21 cellular contexts compared by ENCODE assay signal in the genomic region with DNA sequence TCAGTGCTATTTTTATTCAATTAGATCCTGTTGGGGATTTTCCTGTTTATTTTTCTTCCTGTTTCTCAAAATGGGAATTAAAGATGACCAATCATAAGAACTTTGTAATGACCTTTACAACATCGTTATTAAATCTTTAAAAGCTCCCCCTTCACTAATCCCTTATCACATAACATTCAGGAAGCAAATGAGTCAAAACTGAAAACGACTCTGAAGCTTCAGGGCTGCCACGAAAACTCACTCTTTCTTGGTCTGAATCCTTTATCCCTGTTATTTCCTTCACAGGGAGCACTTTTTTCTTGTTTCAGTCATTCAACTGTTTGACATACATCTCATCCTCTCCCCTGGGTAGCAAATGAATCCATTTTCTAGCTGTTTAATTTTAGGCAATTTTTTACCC.
A peak's percentile ranks its signal among the peaks of the same experiment; 100 is the strongest.
DNase-seq lines count a peak whose midpoint lies in the region; ATAC-seq, FAIRE-seq and TF ChIP-seq lines count a peak whose summit lies in the region.
"Had no signal": no experiment of that assay in that cellular context is flagged by ENCODE, and none has a peak within 500 bp of the region (broad histone marks: within the 10 kb centered on the region; RNA-seq: fewer than 3 reads in every experiment).

No MANE protein-coding gene starts in this region.

- no peaks in the 10 kb centered on the region for H3K9me3 Mint-ChIP-seq in HFFc6
- H3K9me3 Mint-ChIP-seq in endothelial cell (ENCODE audit: unreplicated experiment): no peaks in the 10 kb centered on the region

- ATAC-seq in GM18511 (IDR thresholded peaks at IDR 0.05; ENCODE audit: unreplicated experiment): no peak

- H3K27ac Mint-ChIP-seq in HFFc6 (peak overlapping the region; percentile 25; the same call in 1 of the 2 replicates), endothelial cell (ENCODE audit: unreplicated experiment) (peak overlapping the region; percentile 72)
- H3K27ac Mint-ChIP-seq: B cell, CD14-positive monocyte had no signal

- H3K27me3 Mint-ChIP-seq in HFFc6 (ENCODE audit: insufficient read depth) (peaks cover 3% of the 10 kb centered on the region), endothelial cell (ENCODE audit: unreplicated experiment) (peaks cover 6% of the 10 kb centered on the region)

- DNase-seq in GM18507 (ENCODE audit: extremely low spot score, insufficient read length, low read depth): no peak
- DNase-seq in HFFc6: no peak
- no peak for DNase-seq in endothelial cell (ENCODE audit: low spot score)
- peak; percentile 4 for DNase-seq in retinal pigment epithelial cell (ENCODE audit: low read depth)
- DNase-seq in superior temporal gyrus (ENCODE audit: extremely low spot score): no peak
- DNase-seq in Ammon's horn (ENCODE audit: low spot score): no peak
- DNase-seq in Kasumi-1 (lab: John Stamatoyannopoulos, UW): no peak
- DNase-seq: Calu3, DMS79 treated with DMSO at 0.1 percent for 48 hours, H7, KBM-7, MG63, NCI-H1105 treated with DMSO at 0.1 percent for 48 hours, NCI-H2029, NCI-H446, NCI-H524 treated with DMSO at 0.1 percent for 48 hours, NCI-H82, SHP77 had no signal

- no peak overlapping the region for H3K4me3 ChIP-seq in retinal pigment epithelial cell (ENCODE audit: low read length)
- H3K4me3 ChIP-seq: MG63 had no signal

- peak; percentile 74 for FAIRE-seq in GM18507 (lab: Jason Lieb, UNC)

- TF ChIP-seq CTCF in HFFc6 (IDR thresholded peaks at IDR 0.05) (no peak), endothelial cell (IDR thresholded peaks at IDR 0.05; ENCODE audit: unreplicated experiment) (no peak), retinal pigment epithelial cell (conservative IDR thresholded peaks at IDR 0.05; ENCODE audit: low read depth, low read length) (no peak)

- peaks cover 17% of the 10 kb centered on the region for H3K4me1 Mint-ChIP-seq in HFFc6 (ENCODE audit: low read depth)
- peaks cover 18% of the 10 kb centered on the region for H3K4me1 Mint-ChIP-seq in endothelial cell (ENCODE audit: unreplicated experiment)
- H3K4me1 Mint-ChIP-seq: B cell, CD14-positive monocyte had no signal

- H3K36me3 Mint-ChIP-seq in HFFc6 (ENCODE audit: low read depth) (no peaks in the 10 kb centered on the region), endothelial cell (ENCODE audit: low read depth, unreplicated experiment) (peaks cover 9% of the 10 kb centered on the region)
- H3K36me3 Mint-ChIP-seq: CD14-positive monocyte had no signal

- H3K4me3 Mint-ChIP-seq in HFFc6 (peak overlapping the region; percentile 42), endothelial cell (ENCODE audit: unreplicated experiment) (peak overlapping the region; percentile 7)
- H3K4me3 Mint-ChIP-seq: B cell, CD14-positive monocyte had no signal
